20 cellular contexts compared by ENCODE assay signal in genomic region chr2:222701709-222702108, GRCh38. TPM values are rescaled to one million over a fixed set of nuclear protein-coding genes. Genes with fewer than 3 reads are reported as not detected.
A peak's percentile ranks its signal among the peaks of the same experiment; 100 is the strongest.
DNase-seq lines count a peak whose midpoint lies in the region; ATAC-seq and TF ChIP-seq lines count a peak whose summit lies in the region.
"Had no signal": no experiment of that assay in that cellular context is flagged by ENCODE, and none has a peak within 500 bp of the region (broad histone marks: within the 10 kb centered on the region; RNA-seq: fewer than 3 reads in every experiment).

No MANE protein-coding gene starts in this region.

- peak; percentile 92 for ATAC-seq in activated CD8-positive, alpha-beta memory T cell treated with anti-CD3 and anti-CD28 coated beads, Interleukin-2, amount 10 ng/mL, durations not matched to agents 7 days and 5 days
- ATAC-seq in GM19395 (IDR thresholded peaks at IDR 0.05; ENCODE audit: unreplicated experiment) (peak; percentile 69), HG03039 (IDR thresholded peaks at IDR 0.05; ENCODE audit: unreplicated experiment) (no peak)
- peak in 1 of 2 donors; percentile 54 for ATAC-seq in natural killer cell treated with Interleukin-12 subunit alpha and Interleukin-12 subunit beta and Interleukin-15 and Interleukin-18, amount 100 ng/mL, for 72 hours
- ATAC-seq: foreskin keratinocyte, left lung, right lobe of liver had no signal

- H3K36me3 ChIP-seq in OCI-LY3 (replicated peaks; ENCODE audit: low read depth, low read length), result no peaks in the 10 kb centered on the region
- H3K36me3 ChIP-seq: left lung, suprapubic skin had no signal

- TF ChIP-seq CTCF in OCI-LY3 (IDR thresholded peaks at IDR 0.05; ENCODE audit: low read depth, low read length), result no peak

- peak overlapping the region; percentile 22; the same call in 1 of the 2 replicates for H3K9ac ChIP-seq in OCI-LY3 (ENCODE audit: low read length)

- peak overlapping the region; percentile 59 for H3K4me2 ChIP-seq in OCI-LY3 (ENCODE audit: low read length)

- peak overlapping the region; percentile 54 for H3K4me3 Mint-ChIP-seq in activated CD8-positive, alpha-beta memory T cell treated with anti-CD3 and anti-CD28 coated beads, Interleukin-2, amount 10 ng/mL, durations not matched to agents 7 days and 5 days
- H3K4me3 Mint-ChIP-seq in natural killer cell treated with Interleukin-12 subunit alpha and Interleukin-12 subunit beta and Interleukin-15 and Interleukin-18, amount 100 ng/mL, for 72 hours, result peak overlapping the region; percentile 43
- H3K4me3 Mint-ChIP-seq: IgD-negative memory B cell had no signal

- peak; percentile 74 for DNase-seq in activated CD8-positive, alpha-beta memory T cell treated with anti-CD3 and anti-CD28 coated beads, Interleukin-2, amount 10 ng/mL, durations not matched to agents 7 days and 5 days
- no peak for DNase-seq in activated CD8-positive, alpha-beta memory T cell treated with anti-CD3 and anti-CD28 coated beads for 24 hours
- no peak for DNase-seq in natural killer cell treated with Interleukin-12 subunit alpha and Interleukin-12 subunit beta and Interleukin-15 and Interleukin-18, amount 100 ng/mL, for 72 hours (ENCODE audit: low spot score)
- DNase-seq in stimulated activated CD4-positive, alpha-beta T cell treated with anti-CD3 and anti-CD28 coated beads, Interleukin-2, amount 100 ng/mL, for 48 hours, result no peak
- DNase-seq in foreskin melanocyte, result no peak
- DNase-seq: activated CD4-positive, alpha-beta T cell treated with anti-CD3 and anti-CD28 coated beads for 48 hours; activated effector memory CD4-positive, alpha-beta T cell treated with anti-CD3 and anti-CD28 coated beads, Interleukin-2, amount 50 U/mL, for 16 hours; foreskin keratinocyte; GDM1; left lung; NCI-H1092; OCI-M1; right lobe of liver; stimulated activated CD4-positive, alpha-beta T cell treated with anti-CD3 and anti-CD28 coated beads, Interleukin-2, amount 100 ng/mL, for 24 hours had no signal

- H3K9me3 Mint-ChIP-seq in activated CD8-positive, alpha-beta memory T cell treated with anti-CD3 and anti-CD28 coated beads, Interleukin-2, amount 10 ng/mL, durations not matched to agents 7 days and 5 days (ENCODE audit: low read depth), result no peaks in the 10 kb centered on the region
- H3K9me3 Mint-ChIP-seq in natural killer cell treated with Interleukin-12 subunit alpha and Interleukin-12 subunit beta and Interleukin-15 and Interleukin-18, amount 100 ng/mL, for 72 hours, result no peaks in the 10 kb centered on the region
- H3K9me3 Mint-ChIP-seq: IgD-negative memory B cell had no signal

- H3K36me3 Mint-ChIP-seq in activated CD8-positive, alpha-beta memory T cell treated with anti-CD3 and anti-CD28 coated beads, Interleukin-2, amount 10 ng/mL, durations not matched to agents 7 days and 5 days, result no peaks in the 10 kb centered on the region
- H3K36me3 Mint-ChIP-seq in natural killer cell treated with Interleukin-12 subunit alpha and Interleukin-12 subunit beta and Interleukin-15 and Interleukin-18, amount 100 ng/mL, for 72 hours, result no peaks in the 10 kb centered on the region
- H3K36me3 Mint-ChIP-seq: IgD-negative memory B cell had no signal

- no peaks in the 10 kb centered on the region for H4K20me1 ChIP-seq in OCI-LY3 (ENCODE audit: insufficient read depth, low read length)

- H3K4me1 Mint-ChIP-seq in activated CD8-positive, alpha-beta memory T cell treated with anti-CD3 and anti-CD28 coated beads, Interleukin-2, amount 10 ng/mL, durations not matched to agents 7 days and 5 days, result peaks cover 16% of the 10 kb centered on the region
- H3K4me1 Mint-ChIP-seq in natural killer cell treated with Interleukin-12 subunit alpha and Interleukin-12 subunit beta and Interleukin-15 and Interleukin-18, amount 100 ng/mL, for 72 hours (ENCODE audit: low read depth in 2 of 2), result peaks cover 5 to 13% of the 10 kb centered on the region in 2 donors
- H3K4me1 Mint-ChIP-seq: IgD-negative memory B cell had no signal

- H3K27me3 ChIP-seq in OCI-LY3 (ENCODE audit: low read depth, low read length), result no peaks in the 10 kb centered on the region
- H3K27me3 ChIP-seq: foreskin keratinocyte, left lung, right lobe of liver had no signal

- H3K9me3 ChIP-seq in OCI-LY3 (ENCODE audit: insufficient read depth, low read length), result no peaks in the 10 kb centered on the region
- H3K9me3 ChIP-seq: left lung, right lobe of liver, suprapubic skin had no signal

- H3K79me2 ChIP-seq in OCI-LY3 (ENCODE audit: low read length), result no peaks in the 10 kb centered on the region

- H3K4me1 ChIP-seq in OCI-LY3 (ENCODE audit: low read length), result peaks cover 8% of the 10 kb centered on the region
- H3K4me1 ChIP-seq: foreskin keratinocyte, left lung, right lobe of liver, suprapubic skin had no signal

- peak overlapping the region; percentile 39 for H3K27ac Mint-ChIP-seq in activated CD8-positive, alpha-beta memory T cell treated with anti-CD3 and anti-CD28 coated beads, Interleukin-2, amount 10 ng/mL, durations not matched to agents 7 days and 5 days
- no peak overlapping the region for H3K27ac Mint-ChIP-seq in natural killer cell treated with Interleukin-12 subunit alpha and Interleukin-12 subunit beta and Interleukin-15 and Interleukin-18, amount 100 ng/mL, for 72 hours
- H3K27ac Mint-ChIP-seq: IgD-negative memory B cell had no signal

- CTCF ChIA-PET in activated CD8-positive, alpha-beta memory T cell treated with anti-CD3 and anti-CD28 coated beads, Interleukin-2, amount 10 ng/mL, durations not matched to agents 7 days and 5 days (lab: Charles Lee), result interaction anchor here (0.8 kb wide), 1 partner anchor 11 kb away, joined by 3 read pairs; no protein-coding TSS in a partner anchor

- H3K27me3 Mint-ChIP-seq in activated CD8-positive, alpha-beta memory T cell treated with anti-CD3 and anti-CD28 coated beads, Interleukin-2, amount 10 ng/mL, durations not matched to agents 7 days and 5 days, result peaks cover 58% of the 10 kb centered on the region
- H3K27me3 Mint-ChIP-seq in natural killer cell treated with Interleukin-12 subunit alpha and Interleukin-12 subunit beta and Interleukin-15 and Interleukin-18, amount 100 ng/mL, for 72 hours, result peaks cover 17 to 27% of the 10 kb centered on the region in 2 donors

- no peak overlapping the region for H2AFZ ChIP-seq in OCI-LY3 (ENCODE audit: low read depth, low read length)

- no peak overlapping the region for H3K27ac ChIP-seq in OCI-LY3 (ENCODE audit: low read length)
- H3K27ac ChIP-seq: foreskin keratinocyte, left lung, right lobe of liver, suprapubic skin had no signal

- peak overlapping the region; percentile 34; the same call in 1 of the 2 replicates for H3K4me3 ChIP-seq in OCI-LY3 (ENCODE audit: low read length)
- H3K4me3 ChIP-seq: left lung, right lobe of liver, suprapubic skin had no signal

RNA-seq across cellular contexts. Expression of gene MOGAT1, which starts 30.3 kb away (rescaled TPM):
- not detected for total RNA-seq in activated CD8-positive, alpha-beta memory T cell treated with anti-CD3 and anti-CD28 coated beads, Interleukin-2, amount 10 ng/mL, durations not matched to agents 7 days and 5 days
- total RNA-seq in natural killer cell treated with Interleukin-12 subunit alpha and Interleukin-12 subunit beta and Interleukin-15 and Interleukin-18, amount 100 ng/mL, for 72 hours, result not detected
- total RNA-seq: foreskin keratinocyte, mononuclear cell, suprapubic skin had no signal

RNA-seq across cellular contexts. Expression of gene FARSB, which starts 45.8 kb away (rescaled TPM):
- total RNA-seq in activated CD8-positive, alpha-beta memory T cell treated with anti-CD3 and anti-CD28 coated beads, Interleukin-2, amount 10 ng/mL, durations not matched to agents 7 days and 5 days, result 10 to 100 TPM; 25.8 to 33.1 TPM
- total RNA-seq in natural killer cell treated with Interleukin-12 subunit alpha and Interleukin-12 subunit beta and Interleukin-15 and Interleukin-18, amount 100 ng/mL, for 72 hours, result 10 to 100 TPM; 27.7 to 44.5 TPM
